In the genomic region with DNA sequence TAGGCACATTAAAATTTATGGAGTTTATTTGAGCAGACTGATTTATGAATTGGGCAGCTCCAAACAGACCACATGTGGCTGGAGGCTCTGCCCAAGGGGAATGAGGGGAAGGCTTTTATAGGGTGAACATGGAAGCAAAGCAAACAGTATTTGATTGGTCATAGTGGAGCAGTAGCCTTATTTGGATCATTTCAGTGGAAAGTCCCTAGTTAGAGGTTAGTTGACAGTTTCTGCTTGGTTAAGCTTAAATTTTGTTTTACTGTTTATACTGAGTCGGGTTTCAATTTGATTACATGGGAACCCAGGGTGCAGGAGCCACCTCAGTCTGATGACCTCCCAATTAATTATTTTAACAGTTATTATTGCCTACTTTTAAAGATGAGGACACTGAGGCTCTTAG, we compare ENCODE assay signal across 14 cellular contexts.
"Had no signal": no experiment of that assay in that cellular context is flagged by ENCODE, and none has a peak within 500 bp of the region (broad histone marks: within the 10 kb centered on the region; RNA-seq: fewer than 3 reads in every experiment).

No MANE protein-coding gene starts in this region.

- H3K27me3 ChIP-seq: neutrophil, pancreas, right lobe of liver, uterus had no signal

- H3K27ac ChIP-seq: neutrophil, pancreas, right lobe of liver, uterus, VCaP had no signal

- DNase-seq: activated CD4-positive, alpha-beta T cell treated with anti-CD3 and anti-CD28 coated beads for 1 hour; activated gamma-delta T cell treated with Interleukin-2 at 50 U/mL for 16 hours; effector CD8-positive, alpha-beta T cell; left cardiac atrium; pancreas; right lobe of liver; small intestine; stimulated activated CD4-positive, alpha-beta T cell treated with anti-CD3 and anti-CD28 coated beads, Interleukin-4, amount 100 ng/mL, for 4 hours; T-helper 2 cell; uterus had no signal

- H3K36me3 ChIP-seq: neutrophil, pancreas, right lobe of liver, uterus had no signal

- FAIRE-seq: pancreas, small intestine had no signal

- H3K4me3 ChIP-seq: pancreas, right lobe of liver, uterus had no signal

- H3K9me3 ChIP-seq: neutrophil, pancreas, right lobe of liver, uterus had no signal

- ATAC-seq: left cardiac atrium; natural killer cell treated with Interleukin-12 subunit alpha and Interleukin-12 subunit beta and Interleukin-15 and Interleukin-18, amount 100 ng/mL, for 72 hours; pancreas; right lobe of liver; stimulated activated memory B cell treated with anti-CD40 and anti-IgM and Interleukin-4, amounts not matched to agents 10 μg/mL and 1 μg/mL and 100 μg/mL, for 72 hours had no signal

- H3K4me1 ChIP-seq: right lobe of liver, uterus had no signal
